8 cellular contexts compared by ENCODE assay signal in genomic region chr1:51616490-51616889, GRCh38. TPM values are rescaled to one million over a fixed set of nuclear protein-coding genes. Genes with fewer than 3 reads are reported as not detected.
A peak's percentile ranks its signal among the peaks of the same experiment; 100 is the strongest.
DNase-seq lines count a peak whose midpoint lies in the region; ATAC-seq, FAIRE-seq and TF ChIP-seq lines count a peak whose summit lies in the region.

No MANE protein-coding gene starts in this region.

- H4K20me1 ChIP-seq in OCI-LY3 (ENCODE audit: insufficient read depth, low read length) = no peaks in the 10 kb centered on the region

- H3K79me2 ChIP-seq in OCI-LY3 (ENCODE audit: low read length) (peaks cover 5% of the 10 kb centered on the region; the same call in 1 of the 2 replicates), parathyroid adenoma (no peaks in the 10 kb centered on the region)

- peaks cover 2 to 3% of the 10 kb centered on the region in 2 donors for H3K27me3 Mint-ChIP-seq in CD4-positive, alpha-beta memory T cell

- no peaks in the 10 kb centered on the region for H3K27me3 ChIP-seq in CD4-positive, alpha-beta memory T cell (ENCODE audit: insufficient read depth, low read length)
- H3K27me3 ChIP-seq in OCI-LY3 (ENCODE audit: low read depth, low read length) (0 out of 2 replicates have a peak, but pooled peaks cover under 1% of the 10 kb centered on the region), parathyroid adenoma (ENCODE audit: control insufficient read depth, insufficient read depth, low read length) (no peaks in the 10 kb centered on the region)

- no peaks in the 10 kb centered on the region for H3K9me3 ChIP-seq in CD4-positive, alpha-beta memory T cell (ENCODE audit: control insufficient read depth in 1 of 2, low read length in 2 of 2)
- H3K9me3 ChIP-seq in OCI-LY3 (ENCODE audit: insufficient read depth, low read length) = no peaks in the 10 kb centered on the region
- no peaks in the 10 kb centered on the region for H3K9me3 ChIP-seq in parathyroid adenoma (ENCODE audit: control insufficient read depth, low read length)

- TF ChIP-seq POLR2A in GM12891 (IDR thresholded peaks at IDR 0.05; ENCODE audit: low read depth, low read length) = no peak

- intact Hi-C loops in CD4-positive, alpha-beta memory T cell (cut with micrococcal nuclease) = loop anchor here (2.0 to 5.0 kb wide), 5 partner anchors 48 to 379 kb away; partner anchors contain the start of genes EPS15, NRDC and RNF11

- CTCF ChIA-PET in CD4-positive, alpha-beta memory T cell (lab: Charles Lee; ENCODE audit: partially characterized antibody) = no interaction called here

- H3K36me3 ChIP-seq in CD4-positive, alpha-beta memory T cell (ENCODE audit: insufficient read depth, low read length) = no peaks in the 10 kb centered on the region
- no peaks in the 10 kb centered on the region for H3K36me3 ChIP-seq in OCI-LY3 (replicated peaks; ENCODE audit: low read depth, low read length)
- H3K36me3 ChIP-seq in parathyroid adenoma (ENCODE audit: control insufficient read depth, insufficient read depth, low read length) = no peaks in the 10 kb centered on the region

- peak overlapping the region in 6 of 8 donors; percentile 21 to 100 (median 79) for H3K4me3 Mint-ChIP-seq in CD4-positive, alpha-beta memory T cell

- TF ChIP-seq CTCF in OCI-LY3 (IDR thresholded peaks at IDR 0.05; ENCODE audit: low read depth, low read length) (no peak), epithelial cell of proximal tubule (conservative IDR thresholded peaks at IDR 0.05; ENCODE audit: low read depth, low read length) (no peak), parathyroid adenoma (IDR thresholded peaks at IDR 0.05) (no peak)

- no peak for ATAC-seq in GM19035 (IDR thresholded peaks at IDR 0.05; ENCODE audit: unreplicated experiment)

- H3K4me1 ChIP-seq in CD4-positive, alpha-beta memory T cell (ENCODE audit: insufficient read depth, low read length) = peaks cover 26% of the 10 kb centered on the region
- H3K4me1 ChIP-seq in OCI-LY3 (ENCODE audit: low read length) = peaks cover 5% of the 10 kb centered on the region
- H3K4me1 ChIP-seq in parathyroid adenoma = no peaks in the 10 kb centered on the region

- peaks cover 20 to 43% (median 32%) of the 10 kb centered on the region in 4 donors for H3K4me1 Mint-ChIP-seq in CD4-positive, alpha-beta memory T cell

- peak overlapping the region; percentile 68 for H3K4me2 ChIP-seq in OCI-LY3 (ENCODE audit: low read length)
- peak overlapping the region; percentile 95 for H3K4me2 ChIP-seq in parathyroid adenoma (ENCODE audit: low read length)

- H2AFZ ChIP-seq in OCI-LY3 (ENCODE audit: low read depth, low read length) (peak overlapping the region; percentile 57; the same call in 1 of the 2 replicates), parathyroid adenoma (peak overlapping the region; percentile 53)

- no peaks in the 10 kb centered on the region for H3K9me3 Mint-ChIP-seq in CD4-positive, alpha-beta memory T cell

- peaks cover 0 to 5% of the 10 kb centered on the region in 2 donors for H3K36me3 Mint-ChIP-seq in CD4-positive, alpha-beta memory T cell

- H3K27ac Mint-ChIP-seq in CD4-positive, alpha-beta memory T cell = peak overlapping the region in 5 of 7 donors; percentile 20 to 99 (median 93)

- DNase-seq in CD4-positive, alpha-beta memory T cell = no peak
- no peak for DNase-seq in epithelial cell of proximal tubule (ENCODE audit: low read depth)
- no peak for DNase-seq in germinal center (ENCODE audit: low spot score)
- DNase-seq in NCI-H2196 treated with DMSO at 0.1 percent for 48 hours (lab: John Stamatoyannopoulos, UW; ENCODE audit: unreplicated experiment) = no peak
- DNase-seq in GM12891 (ENCODE audit: insufficient read length, low spot score) = no peak

- H3K27ac ChIP-seq in CD4-positive, alpha-beta memory T cell (ENCODE audit: low read depth, low read length) = no peak overlapping the region
- H3K27ac ChIP-seq in OCI-LY3 (ENCODE audit: low read length) (no peak overlapping the region), parathyroid adenoma (no peak overlapping the region)

- H3K9ac ChIP-seq in OCI-LY3 (ENCODE audit: low read length) = 0 out of 2 replicates have a peak overlapping the region, but pooled peaks have one; percentile 8
- no peak overlapping the region for H3K9ac ChIP-seq in parathyroid adenoma

- POLR2A ChIA-PET in CD4-positive, alpha-beta memory T cell (lab: Charles Lee; ENCODE audit: partially characterized antibody) = interaction anchor here (1.1 to 2.0 kb wide), 3 partner anchors 48 to 116 kb away, joined by 5 to 9 read pairs (median 7); no protein-coding TSS in a partner anchor

- no peak for FAIRE-seq in GM12891 (lab: Jason Lieb, UNC)

- H3K4me3 ChIP-seq in CD4-positive, alpha-beta memory T cell (ENCODE audit: low read length in 2 of 2) = no peak overlapping the region
- H3K4me3 ChIP-seq in OCI-LY3 (ENCODE audit: low read length) (peak overlapping the region; percentile 100), epithelial cell of proximal tubule (ENCODE audit: low read depth, low read length) (peak overlapping the region; percentile 84), parathyroid adenoma (ENCODE audit: low read depth, low read length) (peak overlapping the region; percentile 4)

TF ChIP-seq in GM12891, 5 proteins besides CTCF, POLR2A, EP300 and RAD21:
- no peak for TF ChIP-seq PAX5 (IDR thresholded peaks at IDR 0.05; ENCODE audit: insufficient read depth, low read length, severe bottlenecking)
- TF ChIP-seq SPI1 (IDR thresholded peaks at IDR 0.05; ENCODE audit: low read depth, low read length) = no peak
- no peak for TF ChIP-seq TAF1 (IDR thresholded peaks at IDR 0.05; ENCODE audit: low read depth, low read length)
- TF ChIP-seq POU2F2 (IDR thresholded peaks at IDR 0.05; ENCODE audit: low read depth, low read length) = no peak
- TF ChIP-seq POLR2AphosphoS5 (IDR thresholded peaks at IDR 0.05; ENCODE audit: low read depth, low read length) = no peak

RNA-seq across cellular contexts. Expression of gene OSBPL9, which starts 0.4 kb away (rescaled TPM):
- total RNA-seq in CD4-positive, alpha-beta memory T cell = 10 to 100 TPM; 45.1 to 46.9 TPM
- polyA plus RNA-seq in CD4-positive, alpha-beta memory T cell = 10 to 100 TPM; 45.2 to 47.8 TPM
- 62.6 and 69.7 TPM in 2 replicates for total RNA-seq in epithelial cell of proximal tubule
- 79.7 TPM for polyA plus RNA-seq in GM12891 (2012; ENCODE audit: low read depth, missing spikeins)

Comparison
In these comparisons a context has a peak if more than half of its experiments do, and no peak if none do; other contexts are left out.
1. H3K4me3 ChIP-seq: peak in OCI-LY3 (single experiment), epithelial cell of proximal tubule (single experiment) and parathyroid adenoma (single experiment); none in CD4-positive, alpha-beta memory T cell (0 of 2).